9 cellular contexts compared by ENCODE assay signal in the genomic region with DNA sequence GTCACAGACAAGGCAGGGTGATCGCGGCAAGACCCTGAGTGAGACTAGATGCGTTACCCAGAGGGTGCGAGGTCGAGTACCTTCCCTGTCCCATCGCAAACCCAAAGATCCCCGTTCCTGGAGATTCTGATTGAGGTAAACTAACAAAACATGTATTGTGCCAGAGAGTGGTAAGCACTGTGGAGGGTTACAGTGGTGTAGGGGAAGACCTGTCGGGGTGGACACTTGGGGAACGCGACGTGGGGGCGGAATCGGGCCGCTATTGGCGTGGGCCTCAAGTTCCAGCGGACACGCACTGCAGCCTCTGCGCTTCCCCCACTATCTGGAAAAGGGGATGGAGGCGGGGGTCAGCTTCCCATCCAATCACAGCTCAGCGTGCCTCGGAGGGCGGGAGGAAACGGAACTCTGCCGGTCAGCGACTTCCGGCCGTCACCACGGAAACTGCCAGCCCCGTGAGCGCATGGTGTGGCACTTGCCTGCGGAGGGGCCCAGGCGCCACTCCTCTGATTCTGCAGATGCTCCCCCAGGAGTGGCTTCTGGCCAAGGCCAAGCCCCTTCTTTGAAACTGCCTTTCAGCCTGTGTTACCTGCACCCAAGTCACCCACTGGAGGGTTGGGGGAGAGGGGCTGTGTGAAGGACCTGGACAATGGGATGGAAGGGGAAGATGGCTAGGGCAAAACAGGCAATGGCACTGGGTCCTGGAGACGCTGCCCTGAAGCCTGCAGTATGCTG. TPM values are rescaled to one million over a fixed set of nuclear protein-coding genes. Genes with fewer than 3 reads are reported as not detected.
DNase-seq lines count a peak whose midpoint lies in the region; ATAC-seq, FAIRE-seq and TF ChIP-seq lines count a peak whose summit lies in the region.
"Had no signal": no experiment of that assay in that cellular context is flagged by ENCODE, and none has a peak within 500 bp of the region (broad histone marks: within the 10 kb centered on the region; RNA-seq: fewer than 3 reads in every experiment).

No MANE protein-coding gene starts in this region.

- H3K4me1 Mint-ChIP-seq in T-helper 2 cell treated with Interferon-gamma antibody and Interleukin-4, amounts not matched to agents 5 μg/mL and 100 μg/mL, for 36 hours (ENCODE audit: low read depth), result peaks cover 45% of the 10 kb centered on the region
- H3K4me1 Mint-ChIP-seq in dendritic cell treated with granulocyte-macrophage colony-stimulating factor and Interleukin-4, amounts not matched to agents 40 ng/mL and 50 ng/mL, for 4 days (ENCODE audit: low read depth), result peaks cover 84% of the 10 kb centered on the region

- peaks cover 8 to 9% of the 10 kb centered on the region in 2 experiments; a peak in 4 of 5 replicates for H3K36me3 ChIP-seq in HepG2 (replicated peaks in 1 of 2; ENCODE audit: control insufficient read depth in 1 of 2, insufficient read depth in 2 of 2, low read length in 2 of 2)

- peak; percentile 24 for ATAC-seq in HG02763 (IDR thresholded peaks at IDR 0.05; ENCODE audit: unreplicated experiment)
- peak; percentile 76 for ATAC-seq in HepG2

- H3K79me2 ChIP-seq in HepG2 (ENCODE audit: insufficient read depth, low read length), result peaks cover 32% of the 10 kb centered on the region

- TF ChIP-seq POLR2A in HepG2 (IDR thresholded peaks at IDR 0.05; ENCODE audit: insufficient read depth in 1 of 2, low read depth in 2 of 2, low read length in 2 of 2), result peak; percentile 93 to 96

- WGBS in HepG2 (ENCODE audit: low lambda C conversion rate), result 3% methylated on average over 16 of the region's 33 CpGs

- POLR2A ChIA-PET in HepG2 (lab: Yijun Ruan, JAX), result interaction anchor here (1.0 to 3.9 kb wide), 14 partner anchors 9 to 197 kb away, joined by 3 to 42 read pairs (median 8); a partner anchor contains a TSS

- peaks cover 41% of the 10 kb centered on the region for H3K36me3 Mint-ChIP-seq in T-helper 2 cell treated with Interferon-gamma antibody and Interleukin-4, amounts not matched to agents 5 μg/mL and 100 μg/mL, for 36 hours (ENCODE audit: low read depth)
- peaks cover 52% of the 10 kb centered on the region for H3K36me3 Mint-ChIP-seq in dendritic cell treated with granulocyte-macrophage colony-stimulating factor and Interleukin-4, amounts not matched to agents 40 ng/mL and 50 ng/mL, for 4 days (ENCODE audit: low read depth)

- H3K27ac Mint-ChIP-seq in T-helper 2 cell treated with Interferon-gamma antibody and Interleukin-4, amounts not matched to agents 5 μg/mL and 100 μg/mL, for 36 hours, result peak overlapping the region; percentile 98
- H3K27ac Mint-ChIP-seq in dendritic cell treated with granulocyte-macrophage colony-stimulating factor and Interleukin-4, amounts not matched to agents 40 ng/mL and 50 ng/mL, for 4 days, result peak overlapping the region; percentile 99

- TF ChIP-seq EP300 in HepG2 (IDR thresholded peaks at IDR 0.05; ENCODE audit: low read depth in 2 of 2, low read length in 2 of 2) (no peak; a peak in 1 of 4 replicates), HepG2 (CRISPR knock-in tag; IDR thresholded peaks at IDR 0.05; ENCODE audit: borderline replicate concordance) (no peak)

- no peaks in the 10 kb centered on the region for H3K9me3 ChIP-seq in HepG2 (ENCODE audit: low read length)

- H3K27me3 ChIP-seq in HepG2 (ENCODE audit: control insufficient read depth in 1 of 2, insufficient read depth in 2 of 2, low read length in 2 of 2), result no peaks in the 10 kb centered on the region

- no peaks in the 10 kb centered on the region for H3K9me3 Mint-ChIP-seq in T-helper 2 cell treated with Interferon-gamma antibody and Interleukin-4, amounts not matched to agents 5 μg/mL and 100 μg/mL, for 36 hours
- H3K9me3 Mint-ChIP-seq in dendritic cell treated with granulocyte-macrophage colony-stimulating factor and Interleukin-4, amounts not matched to agents 40 ng/mL and 50 ng/mL, for 4 days, result no peaks in the 10 kb centered on the region

- H3K9ac ChIP-seq in HepG2 (ENCODE audit: insufficient read depth, low read depth, low read length), result peak overlapping the region; percentile 98

- H3K27me3 Mint-ChIP-seq in T-helper 2 cell treated with Interferon-gamma antibody and Interleukin-4, amounts not matched to agents 5 μg/mL and 100 μg/mL, for 36 hours (ENCODE audit: low read depth), result no peaks in the 10 kb centered on the region
- H3K27me3 Mint-ChIP-seq in dendritic cell treated with granulocyte-macrophage colony-stimulating factor and Interleukin-4, amounts not matched to agents 40 ng/mL and 50 ng/mL, for 4 days, result peaks cover 43% of the 10 kb centered on the region

- peak overlapping the region; percentile 71 to 84 (median 84) for H3K4me3 ChIP-seq in HepG2 (replicated peaks in 1 of 3; ENCODE audit: insufficient read depth in 1 of 3, low read depth in 2 of 3, low read length in 3 of 3)

- peak; percentile 31; the same call in 1 of the 2 replicates for TF ChIP-seq RAD21 in HepG2 (CRISPR knock-in tag; IDR thresholded peaks at IDR 0.05)

- intact Hi-C loops in dendritic cell treated with granulocyte-macrophage colony-stimulating factor and Interleukin-4, amounts not matched to agents 40 ng/mL and 50 ng/mL, for 4 days (cut with micrococcal nuclease), result loop anchor here (1.0 to 2.0 kb wide), 2 partner anchors 14 to 15 kb away; a partner anchor contains a TSS
- intact Hi-C loops in HepG2 (cut with micrococcal nuclease; ENCODE audit: unreplicated experiment), result no loop called here

- CTCF ChIA-PET in HepG2 (lab: Yijun Ruan, JAX; ENCODE audit: low intra/inter-chr PET ratio, low total read pairs), result no interaction called here

- FAIRE-seq in D721Med (lab: Jason Lieb, UNC) (no peak), HepG2 (lab: Jason Lieb, UNC) (peak; percentile 95)
- FAIRE-seq: colon had no signal

- TSS peak; percentile 70 for BruUV-seq in HepG2 (replicated peaks; lab: Mats Ljungman, UMichigan)

- H3K4me3 Mint-ChIP-seq in T-helper 2 cell treated with Interferon-gamma antibody and Interleukin-4, amounts not matched to agents 5 μg/mL and 100 μg/mL, for 36 hours, result peak overlapping the region; percentile 99
- peak overlapping the region; percentile 94 for H3K4me3 Mint-ChIP-seq in dendritic cell treated with granulocyte-macrophage colony-stimulating factor and Interleukin-4, amounts not matched to agents 40 ng/mL and 50 ng/mL, for 4 days

- peak; percentile 72 for DNase-seq in D721Med (ENCODE audit: insufficient read length, low spot score)
- DNase-seq in T-helper 2 cell treated with Interferon-gamma antibody and Interleukin-4, amounts not matched to agents 5 μg/mL and 100 μg/mL, for 36 hours (ENCODE audit: low spot score), result peak; percentile 81
- peak; percentile 92 for DNase-seq in HepG2 (ENCODE audit: low spot score)
- peak; percentile 65 to 82 for DNase-seq in stimulated activated CD4-positive, alpha-beta T cell treated with anti-CD3 and anti-CD28 coated beads, Interleukin-4, amount 100 ng/mL, for 48 hours (ENCODE audit: low read depth in 2 of 2)
- no peak for DNase-seq in NCI-H2196 (lab: John Stamatoyannopoulos, UW; ENCODE audit: unreplicated experiment)
- DNase-seq in OCI-M2 (lab: John Stamatoyannopoulos, UW; ENCODE audit: unreplicated experiment), result no peak

- H3K27ac ChIP-seq in HepG2 (ENCODE audit: extremely low read length, insufficient read depth, low read length), result peak overlapping the region; percentile 96

- H2AFZ ChIP-seq in HepG2 (ENCODE audit: low read length), result no peak overlapping the region

- TF ChIP-seq CTCF in D721Med (IDR thresholded peaks at IDR 0.05; ENCODE audit: insufficient read depth, missing control alignments), result no peak
- TF ChIP-seq CTCF in HepG2 (CRISPR knock-in tag; IDR thresholded peaks at IDR 0.05), result no peak

- H3K4me2 ChIP-seq in HepG2 (ENCODE audit: low read depth, low read length), result peak overlapping the region; percentile 95

- in situ Hi-C loops in HepG2 (cut with HindIII; ENCODE audit: extremely low pct_ligation_motif_present, low pct_unique_long_range_greater_than_20kb), result no loop called here

- H4K20me1 ChIP-seq in HepG2 (ENCODE audit: insufficient read depth, low read length), result no peaks in the 10 kb centered on the region

- H3K4me1 ChIP-seq in HepG2 (ENCODE audit: insufficient read depth, low read length), result peaks cover 33% of the 10 kb centered on the region

RNA-seq across cellular contexts. Expression of a gene that starts 1.0 kb away (rescaled TPM):
- total RNA-seq in HepG2 (2016; rRNA removed; fragmentation: Illumina TruSeq; extraction: Trizol), result 29.5 and 36.2 TPM in 2 replicates
- 14.2 and 15.5 TPM in 2 replicates for total RNA-seq in HepG2 (2016; cell fraction: cytosol; rRNA removed; fragmentation: Illumina TruSeq; extraction: Trizol; ENCODE audit: low read depth)
- total RNA-seq in HepG2 (2016; cell fraction: insoluble cytoplasmic fraction; rRNA removed; fragmentation: Illumina TruSeq; extraction: Trizol), result 25.4 and 36.1 TPM in 2 replicates
- total RNA-seq in HepG2 (2016; cell fraction: membrane; rRNA removed; fragmentation: Illumina TruSeq; extraction: Trizol), result 26.0 and 30.0 TPM in 2 replicates
- total RNA-seq in HepG2 (2016; cell fraction: nucleus; rRNA removed; fragmentation: Illumina TruSeq; extraction: Trizol), result 14.4 and 19.6 TPM in 2 replicates
- polyA plus RNA-seq in HepG2 (2011; rRNA removed), result 50.3 and 55.5 TPM in 2 replicates
- polyA plus RNA-seq in HepG2 (2011; cell fraction: cytosol; rRNA removed), result 32.0 and 34.7 TPM in 2 replicates
- 59.9 and 61.9 TPM in 2 replicates for polyA plus RNA-seq in HepG2 (2011; cell fraction: nucleus; rRNA removed)
- polyA plus RNA-seq in HepG2 (2012), result 47.3 and 47.7 TPM in 2 replicates
- polyA plus RNA-seq in HepG2 (2016; cell fraction: cytosol; fragmentation: Illumina TruSeq; extraction: Trizol; ENCODE audit: low read depth), result 22.8 and 27.9 TPM in 2 replicates
- polyA plus RNA-seq in HepG2 (2016; cell fraction: insoluble cytoplasmic fraction; fragmentation: Illumina TruSeq; extraction: Trizol; ENCODE audit: low read depth), result 54.2 and 62.5 TPM in 2 replicates
- 30.4 and 40.6 TPM in 2 replicates for polyA plus RNA-seq in HepG2 (2016; cell fraction: membrane; fragmentation: Illumina TruSeq; extraction: Trizol; ENCODE audit: low read depth)
- polyA plus RNA-seq in HepG2 (2016; cell fraction: nucleus; fragmentation: Illumina TruSeq; extraction: Trizol; ENCODE audit: insufficient read depth, low read depth), result 53.2 and 66.7 TPM in 2 replicates
- 39.7 and 154 TPM in 2 replicates for polyA minus RNA-seq in HepG2 (2011; rRNA and poly(A)+ RNA removed; ENCODE audit: low replicate concordance)
- polyA minus RNA-seq in HepG2 (2011; cell fraction: cytosol; rRNA and poly(A)+ RNA removed), result 26.9 and 27.3 TPM in 2 replicates
- polyA minus RNA-seq in HepG2 (2011; cell fraction: nucleus; rRNA and poly(A)+ RNA removed), result 20.8 and 23.0 TPM in 2 replicates

RNA-seq across cellular contexts. Expression of a gene that starts 4.5 kb away (rescaled TPM):
- total RNA-seq in HepG2 (2016; rRNA removed; fragmentation: Illumina TruSeq; extraction: Trizol), result 55.0 and 70.9 TPM in 2 replicates
- total RNA-seq in HepG2 (2016; cell fraction: cytosol; rRNA removed; fragmentation: Illumina TruSeq; extraction: Trizol; ENCODE audit: low read depth), result 45.6 and 61.8 TPM in 2 replicates
- 56.2 and 72.4 TPM in 2 replicates for total RNA-seq in HepG2 (2016; cell fraction: insoluble cytoplasmic fraction; rRNA removed; fragmentation: Illumina TruSeq; extraction: Trizol)
- total RNA-seq in HepG2 (2016; cell fraction: membrane; rRNA removed; fragmentation: Illumina TruSeq; extraction: Trizol), result 35.3 and 50.0 TPM in 2 replicates
- 22.1 and 25.7 TPM in 2 replicates for total RNA-seq in HepG2 (2016; cell fraction: nucleus; rRNA removed; fragmentation: Illumina TruSeq; extraction: Trizol)
- 49.7 and 51.4 TPM in 2 replicates for polyA plus RNA-seq in HepG2 (2011; rRNA removed)
- 61.9 and 66.7 TPM in 2 replicates for polyA plus RNA-seq in HepG2 (2011; cell fraction: cytosol; rRNA removed)
- 108 and 113 TPM in 2 replicates for polyA plus RNA-seq in HepG2 (2011; cell fraction: nucleus; rRNA removed)
- 41.7 and 46.0 TPM in 2 replicates for polyA plus RNA-seq in HepG2 (2012)
- polyA plus RNA-seq in HepG2 (2016; cell fraction: cytosol; fragmentation: Illumina TruSeq; extraction: Trizol; ENCODE audit: low read depth), result 56.7 and 73.4 TPM in 2 replicates
- polyA plus RNA-seq in HepG2 (2016; cell fraction: insoluble cytoplasmic fraction; fragmentation: Illumina TruSeq; extraction: Trizol; ENCODE audit: low read depth), result 88.0 and 94.2 TPM in 2 replicates
- polyA plus RNA-seq in HepG2 (2016; cell fraction: membrane; fragmentation: Illumina TruSeq; extraction: Trizol; ENCODE audit: low read depth), result 38.7 and 48.0 TPM in 2 replicates
- polyA plus RNA-seq in HepG2 (2016; cell fraction: nucleus; fragmentation: Illumina TruSeq; extraction: Trizol; ENCODE audit: insufficient read depth, low read depth), result 55.6 and 56.2 TPM in 2 replicates
- polyA minus RNA-seq in HepG2 (2011; rRNA and poly(A)+ RNA removed; ENCODE audit: low replicate concordance), result 46.3 and 131 TPM in 2 replicates
- 25.4 and 27.7 TPM in 2 replicates for polyA minus RNA-seq in HepG2 (2011; cell fraction: cytosol; rRNA and poly(A)+ RNA removed)
- polyA minus RNA-seq in HepG2 (2011; cell fraction: nucleus; rRNA and poly(A)+ RNA removed), result 21.0 and 24.5 TPM in 2 replicates

RNA-seq across cellular contexts. Expression of a gene that starts 13.7 kb away (rescaled TPM):
- total RNA-seq in HepG2 (2016; rRNA removed; fragmentation: Illumina TruSeq; extraction: Trizol), result 1.3 and 3.1 TPM in 2 replicates
- total RNA-seq in HepG2 (2016; cell fraction: cytosol; rRNA removed; fragmentation: Illumina TruSeq; extraction: Trizol; ENCODE audit: low read depth), result 0.97 and 1.1 TPM in 2 replicates
- total RNA-seq in HepG2 (2016; cell fraction: insoluble cytoplasmic fraction; rRNA removed; fragmentation: Illumina TruSeq; extraction: Trizol), result 1.0 and 3.4 TPM in 2 replicates
- 1.1 and 1.4 TPM in 2 replicates for total RNA-seq in HepG2 (2016; cell fraction: membrane; rRNA removed; fragmentation: Illumina TruSeq; extraction: Trizol)
- 3.8 and 4.3 TPM in 2 replicates for total RNA-seq in HepG2 (2016; cell fraction: nucleus; rRNA removed; fragmentation: Illumina TruSeq; extraction: Trizol)
- polyA plus RNA-seq in HepG2 (2011; rRNA removed), result 8.1 and 10.0 TPM in 2 replicates
- 3.4 and 6.6 TPM in 2 replicates for polyA plus RNA-seq in HepG2 (2011; cell fraction: cytosol; rRNA removed)
- polyA plus RNA-seq in HepG2 (2011; cell fraction: nucleus; rRNA removed), result 73.5 and 84.6 TPM in 2 replicates
- 4.8 and 6.6 TPM in 2 replicates for polyA plus RNA-seq in HepG2 (2012)
- polyA plus RNA-seq in HepG2 (2016; cell fraction: cytosol; fragmentation: Illumina TruSeq; extraction: Trizol; ENCODE audit: low read depth), result 0.12 and 0.23 TPM in 2 replicates
- polyA plus RNA-seq in HepG2 (2016; cell fraction: insoluble cytoplasmic fraction; fragmentation: Illumina TruSeq; extraction: Trizol; ENCODE audit: low read depth), result 1.3 and 1.5 TPM in 2 replicates
- 0.18 and 0.57 TPM in 2 replicates for polyA plus RNA-seq in HepG2 (2016; cell fraction: membrane; fragmentation: Illumina TruSeq; extraction: Trizol; ENCODE audit: low read depth)
- polyA plus RNA-seq in HepG2 (2016; cell fraction: nucleus; fragmentation: Illumina TruSeq; extraction: Trizol; ENCODE audit: insufficient read depth, low read depth), result 15.9 and 16.0 TPM in 2 replicates
- polyA minus RNA-seq in HepG2 (2011; rRNA and poly(A)+ RNA removed; ENCODE audit: low replicate concordance), result 12.8 and 32.3 TPM in 2 replicates
- 1.9 and 3.2 TPM in 2 replicates for polyA minus RNA-seq in HepG2 (2011; cell fraction: cytosol; rRNA and poly(A)+ RNA removed)
- polyA minus RNA-seq in HepG2 (2011; cell fraction: nucleus; rRNA and poly(A)+ RNA removed), result 11.1 and 11.8 TPM in 2 replicates

RNA-seq across cellular contexts. Expression of a gene that starts 15.6 kb away (rescaled TPM):
- 302 and 361 TPM in 2 replicates for total RNA-seq in HepG2 (2016; rRNA removed; fragmentation: Illumina TruSeq; extraction: Trizol)
- total RNA-seq in HepG2 (2016; cell fraction: cytosol; rRNA removed; fragmentation: Illumina TruSeq; extraction: Trizol; ENCODE audit: low read depth), result 29.3 and 34.8 TPM in 2 replicates
- 282 and 373 TPM in 2 replicates for total RNA-seq in HepG2 (2016; cell fraction: insoluble cytoplasmic fraction; rRNA removed; fragmentation: Illumina TruSeq; extraction: Trizol)
- 118 and 119 TPM in 2 replicates for total RNA-seq in HepG2 (2016; cell fraction: membrane; rRNA removed; fragmentation: Illumina TruSeq; extraction: Trizol)
- total RNA-seq in HepG2 (2016; cell fraction: nucleus; rRNA removed; fragmentation: Illumina TruSeq; extraction: Trizol), result 266 and 307 TPM in 2 replicates
- 439 and 461 TPM in 2 replicates for polyA plus RNA-seq in HepG2 (2011; rRNA removed)
- 192 and 284 TPM in 2 replicates for polyA plus RNA-seq in HepG2 (2011; cell fraction: cytosol; rRNA removed)
- 913 and 1,149 TPM in 2 replicates for polyA plus RNA-seq in HepG2 (2011; cell fraction: nucleus; rRNA removed)
- polyA plus RNA-seq in HepG2 (2012), result 400 and 525 TPM in 2 replicates
- 31.8 and 43.0 TPM in 2 replicates for polyA plus RNA-seq in HepG2 (2016; cell fraction: cytosol; fragmentation: Illumina TruSeq; extraction: Trizol; ENCODE audit: low read depth)
- polyA plus RNA-seq in HepG2 (2016; cell fraction: insoluble cytoplasmic fraction; fragmentation: Illumina TruSeq; extraction: Trizol; ENCODE audit: low read depth), result 296 and 460 TPM in 2 replicates
- polyA plus RNA-seq in HepG2 (2016; cell fraction: membrane; fragmentation: Illumina TruSeq; extraction: Trizol; ENCODE audit: low read depth), result 94.7 and 105 TPM in 2 replicates
- polyA plus RNA-seq in HepG2 (2016; cell fraction: nucleus; fragmentation: Illumina TruSeq; extraction: Trizol; ENCODE audit: insufficient read depth, low read depth), result 574 and 592 TPM in 2 replicates
- 1,983 and 2,170 TPM in 2 replicates for polyA minus RNA-seq in HepG2 (2011; rRNA and poly(A)+ RNA removed; ENCODE audit: low replicate concordance)
- polyA minus RNA-seq in HepG2 (2011; cell fraction: cytosol; rRNA and poly(A)+ RNA removed), result 465 and 488 TPM in 2 replicates
- 351 and 419 TPM in 2 replicates for polyA minus RNA-seq in HepG2 (2011; cell fraction: nucleus; rRNA and poly(A)+ RNA removed)

RNA-seq across cellular contexts. Expression of a gene that starts 39.8 kb away (rescaled TPM):
- total RNA-seq in HepG2 (2016; rRNA removed; fragmentation: Illumina TruSeq; extraction: Trizol), result 2.0 and 3.7 TPM in 2 replicates
- 1.0 and 1.1 TPM in 2 replicates for total RNA-seq in HepG2 (2016; cell fraction: cytosol; rRNA removed; fragmentation: Illumina TruSeq; extraction: Trizol; ENCODE audit: low read depth)
- 1.9 and 3.8 TPM in 2 replicates for total RNA-seq in HepG2 (2016; cell fraction: insoluble cytoplasmic fraction; rRNA removed; fragmentation: Illumina TruSeq; extraction: Trizol)
- total RNA-seq in HepG2 (2016; cell fraction: membrane; rRNA removed; fragmentation: Illumina TruSeq; extraction: Trizol), result 2.8 TPM in 2 replicates
- total RNA-seq in HepG2 (2016; cell fraction: nucleus; rRNA removed; fragmentation: Illumina TruSeq; extraction: Trizol), result 2.7 and 3.4 TPM in 2 replicates
- polyA plus RNA-seq in HepG2 (2011; rRNA removed), result 3.0 and 3.2 TPM in 2 replicates
- polyA plus RNA-seq in HepG2 (2011; cell fraction: cytosol; rRNA removed), result 1.7 and 2.6 TPM in 2 replicates
- 10.2 and 12.2 TPM in 2 replicates for polyA plus RNA-seq in HepG2 (2011; cell fraction: nucleus; rRNA removed)
- 2.7 and 4.2 TPM in 2 replicates for polyA plus RNA-seq in HepG2 (2012)
- 0.78 and 0.83 TPM in 2 replicates for polyA plus RNA-seq in HepG2 (2016; cell fraction: cytosol; fragmentation: Illumina TruSeq; extraction: Trizol; ENCODE audit: low read depth)
- polyA plus RNA-seq in HepG2 (2016; cell fraction: insoluble cytoplasmic fraction; fragmentation: Illumina TruSeq; extraction: Trizol; ENCODE audit: low read depth), result 3.5 and 3.8 TPM in 2 replicates
- polyA plus RNA-seq in HepG2 (2016; cell fraction: membrane; fragmentation: Illumina TruSeq; extraction: Trizol; ENCODE audit: low read depth), result 2.0 and 2.4 TPM in 2 replicates
- 6.2 and 6.8 TPM in 2 replicates for polyA plus RNA-seq in HepG2 (2016; cell fraction: nucleus; fragmentation: Illumina TruSeq; extraction: Trizol; ENCODE audit: insufficient read depth, low read depth)
- polyA minus RNA-seq in HepG2 (2011; rRNA and poly(A)+ RNA removed; ENCODE audit: low replicate concordance), result 6.6 and 8.8 TPM in 2 replicates
- 2.9 and 3.8 TPM in 2 replicates for polyA minus RNA-seq in HepG2 (2011; cell fraction: cytosol; rRNA and poly(A)+ RNA removed)
- 7.0 and 7.3 TPM in 2 replicates for polyA minus RNA-seq in HepG2 (2011; cell fraction: nucleus; rRNA and poly(A)+ RNA removed)

Comparison
In these comparisons a context has a peak if more than half of its experiments do, and no peak if none do; other contexts are left out.
1. DNase-seq: peak in D721Med (single experiment), T-helper 2 cell treated with Interferon-gamma antibody and Interleukin-4, amounts not matched to agents 5 μg/mL and 100 μg/mL, for 36 hours (single experiment), HepG2 (single experiment) and stimulated activated CD4-positive, alpha-beta T cell treated with anti-CD3 and anti-CD28 coated beads, Interleukin-4, amount 100 ng/mL, for 48 hours (2 of 2); none in NCI-H2196 (single experiment) and OCI-M2 (single experiment).